In genomic region chr16:22358000-22358399, GRCh38 we compare ENCODE assay signal across 10 cellular contexts. TPM values are rescaled to one million over a fixed set of nuclear protein-coding genes. Genes with fewer than 3 reads are reported as not detected.
DNase-seq lines count a peak whose midpoint lies in the region; ATAC-seq and TF ChIP-seq lines count a peak whose summit lies in the region.
"Had no signal": no experiment of that assay in that cellular context is flagged by ENCODE, and none has a peak within 500 bp of the region (broad histone marks: within the 10 kb centered on the region; RNA-seq: fewer than 3 reads in every experiment).

No MANE protein-coding gene starts in this region.

- no peaks in the 10 kb centered on the region for H3K27me3 Mint-ChIP-seq in activated naive CD8-positive, alpha-beta T cell treated with anti-CD3 and anti-CD28 coated beads, Interleukin-2, amount 10 ng/mL, durations not matched to agents 7 days and 5 days
- H3K27me3 Mint-ChIP-seq in naive B cell = no peaks in the 10 kb centered on the region

- ATAC-seq in DND-41 (ENCODE audit: insufficient read depth, low read depth) = peak; percentile 39; the same call in 2 of the 3 replicates
- peak; percentile 4 for ATAC-seq in HG02759 (IDR thresholded peaks at IDR 0.05; ENCODE audit: unreplicated experiment)
- ATAC-seq in activated naive CD8-positive, alpha-beta T cell treated with anti-CD3 and anti-CD28 coated beads, Interleukin-2, amount 10 ng/mL, durations not matched to agents 7 days and 5 days (ENCODE audit: low read depth) = peak; percentile 74
- peak; percentile 11 to 31 for ATAC-seq in naive B cell (ENCODE audit: low read depth in 2 of 2)
- ATAC-seq in GM18505 (IDR thresholded peaks at IDR 0.05; ENCODE audit: unreplicated experiment) = no peak
- ATAC-seq: left colon had no signal

- H3K4me3 Mint-ChIP-seq in activated naive CD8-positive, alpha-beta T cell treated with anti-CD3 and anti-CD28 coated beads, Interleukin-2, amount 10 ng/mL, durations not matched to agents 7 days and 5 days = peak overlapping the region; percentile 51
- H3K4me3 Mint-ChIP-seq in naive B cell = no peak overlapping the region

- peaks cover 46% of the 10 kb centered on the region for H3K4me1 Mint-ChIP-seq in activated naive CD8-positive, alpha-beta T cell treated with anti-CD3 and anti-CD28 coated beads, Interleukin-2, amount 10 ng/mL, durations not matched to agents 7 days and 5 days
- peaks cover 12 to 20% (median 15%) of the 10 kb centered on the region in 3 donors for H3K4me1 Mint-ChIP-seq in naive B cell

- no peak overlapping the region for H3K4me2 ChIP-seq in DND-41 (ENCODE audit: insufficient read depth, low read length)

- H3K9ac ChIP-seq in DND-41 (ENCODE audit: low read depth, low read length) = no peak overlapping the region

- peak overlapping the region; percentile 93 for H3K27ac Mint-ChIP-seq in activated naive CD8-positive, alpha-beta T cell treated with anti-CD3 and anti-CD28 coated beads, Interleukin-2, amount 10 ng/mL, durations not matched to agents 7 days and 5 days
- H3K27ac Mint-ChIP-seq in naive B cell = peak overlapping the region in 3 of 6 donors; percentile 30 to 69 (median 50)

- H3K4me1 ChIP-seq in DND-41 (ENCODE audit: insufficient read depth, low read length) = no peaks in the 10 kb centered on the region
- H3K4me1 ChIP-seq in breast epithelium = no peaks in the 10 kb centered on the region

- H3K9me3 ChIP-seq in DND-41 (ENCODE audit: insufficient read depth, low read length, severe bottlenecking) = no peaks in the 10 kb centered on the region
- H3K9me3 ChIP-seq in breast epithelium = no peaks in the 10 kb centered on the region

- DNase-seq in DND-41 (no peak), naive B cell (no peak), breast epithelium (ENCODE audit: low spot score in 2 of 2) (no peak), NCI-H2227 treated with DMSO at 0.1 percent for 48 hours (lab: John Stamatoyannopoulos, UW) (no peak)
- DNase-seq in activated naive CD8-positive, alpha-beta T cell treated with anti-CD3 and anti-CD28 coated beads, Interleukin-2, amount 10 ng/mL, durations not matched to agents 7 days and 5 days = no peak
- no peak for DNase-seq in activated effector memory CD4-positive, alpha-beta T cell treated with anti-CD3 and anti-CD28 coated beads, Interleukin-2, amount 50 U/mL, for 16 hours
- DNase-seq: left colon, NCI-H510A treated with DMSO at 0.1 percent for 48 hours had no signal

- H3K79me2 ChIP-seq in DND-41 (ENCODE audit: insufficient read depth, low read length) = no peaks in the 10 kb centered on the region

- no peaks in the 10 kb centered on the region for H3K9me3 Mint-ChIP-seq in activated naive CD8-positive, alpha-beta T cell treated with anti-CD3 and anti-CD28 coated beads, Interleukin-2, amount 10 ng/mL, durations not matched to agents 7 days and 5 days
- H3K9me3 Mint-ChIP-seq in naive B cell = no peaks in the 10 kb centered on the region

- intact Hi-C loops in breast epithelium (cut with DNase I; ENCODE audit: low total_unique reads) = no loop called here

- H3K36me3 Mint-ChIP-seq in activated naive CD8-positive, alpha-beta T cell treated with anti-CD3 and anti-CD28 coated beads, Interleukin-2, amount 10 ng/mL, durations not matched to agents 7 days and 5 days = peaks cover 25% of the 10 kb centered on the region
- peaks cover 0 to 6% of the 10 kb centered on the region in 2 donors for H3K36me3 Mint-ChIP-seq in naive B cell

- TF ChIP-seq CTCF in DND-41 (IDR thresholded peaks at IDR 0.05; ENCODE audit: borderline replicate concordance, extremely low read depth, low read length, poor library complexity, severe bottlenecking) (no peak), breast epithelium (IDR thresholded peaks at IDR 0.05) (no peak)

- TF ChIP-seq POLR2A in GM18505 (IDR thresholded peaks at IDR 0.05; ENCODE audit: borderline replicate concordance, extremely low read depth, insufficient read depth, insufficient read length) (no peak), breast epithelium (IDR thresholded peaks at IDR 0.05) (no peak)

- POLR2A ChIA-PET in activated naive CD8-positive, alpha-beta T cell treated with anti-CD3 and anti-CD28 coated beads, Interleukin-2, amount 10 ng/mL, durations not matched to agents 7 days and 5 days (lab: Charles Lee) = interaction anchor here (0.9 to 8.4 kb wide), 3 partner anchors 13 to 167 kb away, joined by 3 to 108 read pairs (median 4); partner anchors contain the start of gene CDR2

- H3K4me3 ChIP-seq in DND-41 (ENCODE audit: low read depth in 1 of 2, low read length in 2 of 2) (no peak overlapping the region), breast epithelium (no peak overlapping the region)

- H3K27me3 ChIP-seq in DND-41 (ENCODE audit: insufficient read depth, low read length, poor library complexity) (no peaks in the 10 kb centered on the region), breast epithelium (no peaks in the 10 kb centered on the region)

- H3K36me3 ChIP-seq in DND-41 (ENCODE audit: insufficient read depth, low read length) (peaks cover 19% of the 10 kb centered on the region), breast epithelium (no peaks in the 10 kb centered on the region)

- 0 out of 2 replicates have a peak, but pooled peaks cover 5% of the 10 kb centered on the region for H4K20me1 ChIP-seq in DND-41 (ENCODE audit: insufficient read depth, low read length)

- H3K27ac ChIP-seq in DND-41 (ENCODE audit: low read length) (no peak overlapping the region), breast epithelium (peak overlapping the region in 1 of 2 donors; percentile 21)

- no peak overlapping the region for H2AFZ ChIP-seq in DND-41 (ENCODE audit: low read depth, low read length)

RNA-seq across cellular contexts. Expression of gene CDR2, which starts 16.4 kb away (rescaled TPM):
- 10 to 100 TPM; 42.2 to 48.6 TPM for total RNA-seq in activated naive CD8-positive, alpha-beta T cell treated with anti-CD3 and anti-CD28 coated beads, Interleukin-2, amount 10 ng/mL, durations not matched to agents 7 days and 5 days
- polyA plus RNA-seq in naive B cell (ENCODE audit: low read depth in 6 of 6) = 1 to 10 TPM; 3.8 to 6.6 (median 5.0) TPM
- total RNA-seq in breast epithelium = 10 to 100 TPM; 20.2 to 37.5 (median 26.9) TPM
